ENCODE assay signal across 18 cellular contexts in genomic region chr18:76213996-76214395, GRCh38.
"Had no signal": no experiment of that assay in that cellular context is flagged by ENCODE, and none has a peak within 500 bp of the region (broad histone marks: within the 10 kb centered on the region; RNA-seq: fewer than 3 reads in every experiment).

No MANE protein-coding gene starts in this region.

- H2AFZ ChIP-seq: parathyroid adenoma had no signal

- H3K36me3 Mint-ChIP-seq: activated CD4-positive, alpha-beta memory T cell treated with anti-CD3 and anti-CD28 coated beads for 36 hours; activated naive CD8-positive, alpha-beta T cell treated with anti-CD3 and anti-CD28 coated beads for 36 hours; mesothelial cell of epicardium had no signal

- H3K27ac ChIP-seq: parathyroid adenoma, thoracic aorta, VCaP had no signal

- H3K9ac ChIP-seq: parathyroid adenoma had no signal

- H3K36me3 ChIP-seq: thoracic aorta had no signal

- H3K9me3 ChIP-seq: thoracic aorta had no signal

- DNase-seq: activated CD4-positive, alpha-beta memory T cell treated with anti-CD3 and anti-CD28 coated beads for 36 hours; activated gamma-delta T cell treated with Interleukin-2 at 50 U/mL for 16 hours; activated naive CD8-positive, alpha-beta T cell treated with anti-CD3 and anti-CD28 coated beads for 36 hours; activated T-cell treated with anti-CD3 and anti-CD28 coated beads, Interleukin-2, amount 50 U/mL, for 48 hours; cerebellar nuclear complex; effector memory CD8-positive, alpha-beta T cell; erythroblast; hippocampal formation; kidney glomerular epithelial cell; retina; stimulated activated CD4-positive, alpha-beta T cell treated with anti-CD3 and anti-CD28 coated beads, Interleukin-15, amount 100 ng/mL, for 24 hours; stimulated activated CD4-positive, alpha-beta T cell treated with anti-CD3 and anti-CD28 coated beads, Interleukin-4, amount 100 ng/mL, for 24 hours; stimulated activated naive CD8-positive, alpha-beta T cell treated with anti-CD3 and anti-CD28 coated beads, Interleukin-15, amount 100 ng/mL, for 72 hours had no signal

- H3K4me3 ChIP-seq: thoracic aorta had no signal

- H3K9me3 Mint-ChIP-seq: activated CD4-positive, alpha-beta memory T cell treated with anti-CD3 and anti-CD28 coated beads for 36 hours; activated naive CD8-positive, alpha-beta T cell treated with anti-CD3 and anti-CD28 coated beads for 36 hours; dendritic cell treated with granulocyte-macrophage colony-stimulating factor and Interleukin-4, amounts not matched to agents 40 ng/mL and 50 ng/mL, for 4 days; effector memory CD8-positive, alpha-beta T cell; stimulated activated naive CD8-positive, alpha-beta T cell treated with anti-CD3 and anti-CD28 coated beads, Interleukin-15, amount 100 ng/mL, for 72 hours had no signal

- ATAC-seq: effector memory CD8-positive, alpha-beta T cell; stimulated activated naive CD8-positive, alpha-beta T cell treated with anti-CD3 and anti-CD28 coated beads, Interleukin-15, amount 100 ng/mL, for 72 hours had no signal

- H3K27me3 Mint-ChIP-seq: stimulated activated naive CD8-positive, alpha-beta T cell treated with anti-CD3 and anti-CD28 coated beads, Interleukin-15, amount 100 ng/mL, for 72 hours had no signal

- H3K4me3 Mint-ChIP-seq: activated CD4-positive, alpha-beta memory T cell treated with anti-CD3 and anti-CD28 coated beads for 36 hours; activated naive CD8-positive, alpha-beta T cell treated with anti-CD3 and anti-CD28 coated beads for 36 hours; dendritic cell treated with granulocyte-macrophage colony-stimulating factor and Interleukin-4, amounts not matched to agents 40 ng/mL and 50 ng/mL, for 4 days; effector memory CD8-positive, alpha-beta T cell; mesothelial cell of epicardium; stimulated activated naive CD8-positive, alpha-beta T cell treated with anti-CD3 and anti-CD28 coated beads, Interleukin-15, amount 100 ng/mL, for 72 hours had no signal

- H3K27ac Mint-ChIP-seq: activated CD4-positive, alpha-beta memory T cell treated with anti-CD3 and anti-CD28 coated beads for 36 hours; activated naive CD8-positive, alpha-beta T cell treated with anti-CD3 and anti-CD28 coated beads for 36 hours; dendritic cell treated with granulocyte-macrophage colony-stimulating factor and Interleukin-4, amounts not matched to agents 40 ng/mL and 50 ng/mL, for 4 days; effector memory CD8-positive, alpha-beta T cell; stimulated activated naive CD8-positive, alpha-beta T cell treated with anti-CD3 and anti-CD28 coated beads, Interleukin-15, amount 100 ng/mL, for 72 hours had no signal

- H3K4me1 ChIP-seq: parathyroid adenoma had no signal
